In genomic region chr3:186152889-186153292, GRCh38 we compare ENCODE assay signal across 11 cellular contexts. TPM values are rescaled to one million over a fixed set of nuclear protein-coding genes. Genes with fewer than 3 reads are reported as not detected.
DNase-seq lines count a peak whose midpoint lies in the region; ATAC-seq and TF ChIP-seq lines count a peak whose summit lies in the region.
"Had no signal": no experiment of that assay in that cellular context is flagged by ENCODE, and none has a peak within 500 bp of the region (broad histone marks: within the 10 kb centered on the region; RNA-seq: fewer than 3 reads in every experiment).

No MANE protein-coding gene starts in this region.

- H3K4me3 ChIP-seq in testis (no peak overlapping the region), neural progenitor cell (no peak overlapping the region)

- H3F3A ChIP-seq in neural progenitor cell (ENCODE audit: low read depth): no peaks in the 10 kb centered on the region

- H3K79me2 ChIP-seq in neural progenitor cell (ENCODE audit: low read depth): no peaks in the 10 kb centered on the region

- H3K27me3 ChIP-seq in testis (no peaks in the 10 kb centered on the region), neural progenitor cell (peaks cover 4% of the 10 kb centered on the region)

- H3K4me3 Mint-ChIP-seq in neural progenitor cell: no peak overlapping the region
- H3K4me3 Mint-ChIP-seq: activated T-cell treated with anti-CD3 and anti-CD28 coated beads, Interleukin-2, amount 50 U/mL, for 4 hours had no signal

- H3K4me1 Mint-ChIP-seq in neural progenitor cell: peaks cover 6% of the 10 kb centered on the region

- no peaks in the 10 kb centered on the region for H4K20me1 ChIP-seq in neural progenitor cell (ENCODE audit: low read depth)

- DNase-seq in globus pallidus (ENCODE audit: low spot score) (peak; percentile 41), testis (no peak), neural progenitor cell (ENCODE audit: low spot score) (no peak), NCI-H69 (lab: John Stamatoyannopoulos, UW) (no peak)
- DNase-seq in stimulated activated naive CD4-positive, alpha-beta T cell treated with Interleukin-2 at 50 U/mL for 16 hours (lab: John Stamatoyannopoulos, UW): no peak
- DNase-seq: activated T-cell treated with anti-CD3 and anti-CD28 coated beads, Interleukin-2, amount 50 U/mL, for 4 hours; NCI-H1105; small intestine had no signal

- intact Hi-C loops in testis (cut with DNase I; ENCODE audit: low total_unique reads): no loop called here

- H3K36me3 ChIP-seq in testis (ENCODE audit: low read depth, missing control alignments): no peaks in the 10 kb centered on the region
- no peaks in the 10 kb centered on the region for H3K36me3 ChIP-seq in neural progenitor cell

- H3K36me3 Mint-ChIP-seq in neural progenitor cell: no peaks in the 10 kb centered on the region

- ATAC-seq in GM18499 (IDR thresholded peaks at IDR 0.05; ENCODE audit: insufficient read depth, unreplicated experiment): peak; percentile 79
- ATAC-seq in GM21515 (IDR thresholded peaks at IDR 0.05; ENCODE audit: unreplicated experiment): peak; percentile 88
- peak; percentile 84 for ATAC-seq in HG03460 (IDR thresholded peaks at IDR 0.05; ENCODE audit: unreplicated experiment)

- H3K9ac ChIP-seq in neural progenitor cell: no peak overlapping the region

- H3K4me2 ChIP-seq in neural progenitor cell: no peak overlapping the region

- WGBS in testis, 2 donors: 82 to 85% methylated on average over 9 of the region's 9 CpGs

- H3K27ac ChIP-seq in testis (no peak overlapping the region), neural progenitor cell (no peak overlapping the region)

- no peak for TF ChIP-seq POLR2A in testis (IDR thresholded peaks at IDR 0.05)

- no peaks in the 10 kb centered on the region for H3K9me3 ChIP-seq in testis
- no peaks in the 10 kb centered on the region for H3K9me3 ChIP-seq in neural progenitor cell (ENCODE audit: low read depth)

- H3K9me3 Mint-ChIP-seq in neural progenitor cell: no peaks in the 10 kb centered on the region
- H3K9me3 Mint-ChIP-seq: activated T-cell treated with anti-CD3 and anti-CD28 coated beads, Interleukin-2, amount 50 U/mL, for 4 hours had no signal

- no peak overlapping the region for H2AFZ ChIP-seq in neural progenitor cell (replicated peaks)

- TF ChIP-seq CTCF in testis (IDR thresholded peaks at IDR 0.05) (no peak), neural progenitor cell (IDR thresholded peaks at IDR 0.05) (no peak)

- H3K27ac Mint-ChIP-seq in neural progenitor cell: no peak overlapping the region

- peaks cover 3% of the 10 kb centered on the region for H3K27me3 Mint-ChIP-seq in neural progenitor cell (ENCODE audit: insufficient read depth, low read depth)

- no peaks in the 10 kb centered on the region for H3K4me1 ChIP-seq in testis
- H3K4me1 ChIP-seq in neural progenitor cell: no peaks in the 10 kb centered on the region

RNA-seq across cellular contexts. Expression of gene ETV5, which starts 44.0 kb away (rescaled TPM):
- total RNA-seq in testis: 10 to 100 TPM; 15.7 to 22.4 TPM
- polyA plus RNA-seq in testis (ENCODE audit: insufficient read depth, low read depth, low replicate concordance): 20.8 TPM
- 12.5 and 16.3 TPM in 2 replicates for total RNA-seq in neural progenitor cell (ENCODE audit: low replicate concordance)
